ENCODE assay signal across 8 cellular contexts in the genomic region with DNA sequence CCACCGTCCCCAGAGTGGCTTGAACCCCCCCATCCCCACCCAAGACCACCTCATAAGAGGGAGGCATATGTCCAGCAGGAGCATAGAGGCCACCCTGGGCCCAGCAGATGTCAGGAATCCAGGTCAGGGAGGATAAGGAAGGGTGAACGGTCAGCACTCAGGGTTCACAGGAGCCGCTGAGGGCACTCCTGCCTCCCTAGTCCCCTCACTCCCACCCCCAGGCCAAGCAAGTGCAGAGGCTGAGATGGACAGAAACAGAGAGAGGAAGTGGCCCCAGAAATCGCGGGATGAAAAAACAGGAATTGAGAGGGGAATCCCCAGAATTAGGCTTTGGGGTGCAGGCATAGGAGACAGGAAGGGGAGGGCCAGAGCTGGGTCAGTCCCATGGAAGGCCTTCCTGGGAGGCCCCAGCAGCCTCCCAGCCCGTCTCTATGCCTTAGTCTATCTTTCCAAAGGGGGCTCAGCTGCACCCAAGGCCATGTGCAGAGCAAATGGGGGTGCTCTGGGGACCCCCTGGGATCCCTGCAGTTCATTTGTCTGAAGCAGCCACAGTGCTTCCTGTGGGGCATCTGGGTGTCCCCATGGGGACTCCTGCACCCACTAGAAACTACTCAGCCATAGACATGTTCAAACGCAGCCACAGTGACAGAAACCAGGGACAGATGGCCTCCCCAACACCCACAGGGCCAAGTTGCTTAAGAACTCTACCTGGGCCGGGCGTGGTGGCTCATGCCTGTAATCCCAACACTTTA. TPM values are rescaled to one million over a fixed set of nuclear protein-coding genes. Genes with fewer than 3 reads are reported as not detected.
DNase-seq lines count a peak whose midpoint lies in the region; ATAC-seq and TF ChIP-seq lines count a peak whose summit lies in the region.

No MANE protein-coding gene starts in this region.

- no peak for TF ChIP-seq EP300 in stomach (IDR thresholded peaks at IDR 0.05)

- H3K36me3 ChIP-seq in RWPE2 (ENCODE audit: low read depth) (peaks cover 32% of the 10 kb centered on the region), stomach (peaks cover 16 to 24% (median 21%) of the 10 kb centered on the region in 4 donors)

- 0 out of 3 replicates have a peak, but pooled peaks have one; percentile 5 for ATAC-seq in RWPE2 (ENCODE audit: low read depth)

- intact Hi-C loops in stomach (cut with DNase I; ENCODE audit: low total_unique reads): no loop called here

- H3K4me3 ChIP-seq in HFF-Myc (replicated peaks; ENCODE audit: low read depth, low read length) (peak overlapping the region; percentile 74), RWPE2 (ENCODE audit: severe bottlenecking) (peak overlapping the region; percentile 88), foreskin fibroblast (ENCODE audit: low read depth in 1 of 2, low read length in 2 of 2) (peak overlapping the region; percentile 75 to 78), stomach (peak overlapping the region; percentile 58 to 76 (median 67))

- TF ChIP-seq CTCF in HFF-Myc (IDR thresholded peaks at IDR 0.05; ENCODE audit: low read depth, low read length, missing control alignments) (no peak), RWPE2 (IDR thresholded peaks at IDR 0.05; ENCODE audit: poor library complexity, severe bottlenecking) (no peak), foreskin fibroblast (IDR thresholded peaks at IDR 0.05; ENCODE audit: low read depth, low read length) (no peak), stomach (IDR thresholded peaks at IDR 0.05) (no peak)

- DNase-seq in SIG-M5 treated with dmso at 0.1 percent for 504 hours (lab: John Stamatoyannopoulos, UW; ENCODE audit: unreplicated experiment) (peak; percentile 23), SIG-M5 (lab: John Stamatoyannopoulos, UW) (no peak), HFF-Myc (ENCODE audit: extremely low read depth, low read depth) (no peak), RWPE2 (ENCODE audit: low spot score) (no peak), foreskin fibroblast (no peak), stomach (no peak), T-helper 9 cell (no peak), DMS153 treated with DMSO at 0.1 percent for 48 hours (lab: John Stamatoyannopoulos, UW; ENCODE audit: unreplicated experiment) (no peak)

- TF ChIP-seq POLR2A in stomach (IDR thresholded peaks at IDR 0.05): no peak

- H3K4me1 ChIP-seq in RWPE2 (ENCODE audit: insufficient read depth, poor library complexity, severe bottlenecking): peaks cover 12% of the 10 kb centered on the region
- H3K4me1 ChIP-seq in stomach: peaks cover 32 to 60% (median 50%) of the 10 kb centered on the region in 4 donors

- peak overlapping the region; percentile 81 for H3K27ac ChIP-seq in RWPE2 (ENCODE audit: poor library complexity, severe bottlenecking)
- H3K27ac ChIP-seq in stomach: peak overlapping the region in 4 of 5 donors; percentile 81 to 92 (median 86)

- WGBS in stomach, 5 donors: 59 to 70% (median 68%) methylated on average over 7 to 9 of the region's 9 CpGs

- H3K27me3 ChIP-seq in RWPE2 (ENCODE audit: insufficient read depth, poor library complexity, severe bottlenecking) (no peaks in the 10 kb centered on the region), stomach (peaks cover 0 to 20% (median 7%) of the 10 kb centered on the region in 3 donors)

- H3K9me3 ChIP-seq in RWPE2 (ENCODE audit: severe bottlenecking) (no peaks in the 10 kb centered on the region), stomach (no peaks in the 10 kb centered on the region)

RNA-seq across cellular contexts. Expression of gene CMTM3, which starts 1.7 kb away (rescaled TPM):
- 10 to 100 TPM in 1 of 5 donors, 1 to 10 TPM in 1, under 1 TPM in 1, not detected in 2; 0.87 to 10.3 (median 6.5) TPM for total RNA-seq in stomach
- polyA plus RNA-seq in stomach: 10 to 100 TPM in 2 of 3 donors, 1 to 10 TPM in 1; 6.7 to 12.2 (median 11.9) TPM

RNA-seq across cellular contexts. Expression of gene CMTM2, which starts 26.9 kb away (rescaled TPM):
- total RNA-seq in stomach: not detected
- polyA plus RNA-seq in stomach: under 1 TPM in 2 of 3 donors, not detected in 1; 0.48 to 0.50 TPM

RNA-seq across cellular contexts. Expression of gene CMTM1, which starts 39.9 kb away (rescaled TPM):
- total RNA-seq in stomach: not detected
- under 1 TPM in 1 of 3 donors, not detected in 2; 0.28 TPM for polyA plus RNA-seq in stomach

RNA-seq across cellular contexts. Expression of gene CKLF, which starts 53.8 kb away (rescaled TPM):
- total RNA-seq in stomach: 10 to 100 TPM in 3 of 5 donors, 1 to 10 TPM in 1, not detected in 1; 4.1 to 35.7 (median 18.4) TPM
- 10 to 100 TPM; 21.8 to 35.1 (median 30.5) TPM for polyA plus RNA-seq in stomach

RNA-seq across cellular contexts. Expression of gene TK2, which starts 56.3 kb away (rescaled TPM):
- total RNA-seq in stomach: 10 to 100 TPM; 10.7 to 25.0 (median 22.0) TPM
- polyA plus RNA-seq in stomach: 10 to 100 TPM in 2 of 3 donors, 1 to 10 TPM in 1; 9.8 to 15.4 (median 14.4) TPM
